Comparison of ENCODE assay signal across 13 cellular contexts in the genomic region with DNA sequence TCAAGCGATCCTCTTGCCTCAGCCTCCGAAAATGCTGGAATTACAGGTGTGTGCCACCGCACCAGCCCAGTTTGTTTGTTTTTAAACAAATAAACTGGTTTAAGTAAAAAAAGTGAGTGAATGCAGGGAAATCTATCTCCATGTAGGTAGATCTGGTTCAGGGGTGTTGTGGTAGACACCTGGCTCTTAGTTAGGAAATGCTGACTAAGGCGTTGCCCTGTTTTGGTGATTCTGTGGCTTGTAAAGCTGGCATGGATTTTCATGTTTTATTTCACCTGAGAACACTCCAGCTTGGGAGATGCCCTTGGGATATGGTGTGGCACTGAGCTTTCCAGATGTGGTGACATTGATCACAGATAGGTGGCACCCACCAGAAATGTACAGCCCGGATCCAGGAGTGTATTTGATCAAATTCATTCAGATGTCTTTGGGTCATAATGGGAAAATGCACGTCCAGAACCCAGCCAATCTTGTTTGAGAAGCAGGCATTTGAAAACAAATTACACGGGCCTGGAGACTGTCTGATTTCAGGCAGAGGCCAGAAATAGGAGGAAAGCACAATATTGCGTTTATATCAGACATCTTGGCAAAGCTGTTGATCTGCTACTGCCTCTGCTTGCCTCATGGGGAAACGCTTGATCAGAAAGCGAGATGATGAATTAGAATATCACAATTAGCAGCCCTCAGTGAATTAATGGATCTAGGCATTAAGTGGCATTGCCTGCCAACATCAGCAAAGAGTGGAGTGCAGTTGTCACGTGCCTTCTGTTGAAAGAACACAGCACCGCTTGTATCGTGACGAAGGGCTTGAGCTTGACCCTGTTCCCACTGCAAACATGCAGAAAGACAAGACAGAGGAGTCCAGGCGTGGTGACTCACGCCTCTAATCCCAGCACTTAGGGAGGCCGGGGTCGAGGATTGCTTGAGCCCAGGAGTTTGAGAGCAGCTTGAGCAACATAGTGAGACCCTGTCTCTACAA. TPM values are rescaled to one million over a fixed set of nuclear protein-coding genes. Genes with fewer than 3 reads are reported as not detected.
A peak's percentile ranks its signal among the peaks of the same experiment; 100 is the strongest.
DNase-seq lines count a peak whose midpoint lies in the region; TF ChIP-seq lines count a peak whose summit lies in the region.
"Had no signal": no experiment of that assay in that cellular context is flagged by ENCODE, and none has a peak within 500 bp of the region (broad histone marks: within the 10 kb centered on the region; RNA-seq: fewer than 3 reads in every experiment).

No MANE protein-coding gene starts in this region.

- intact Hi-C loops in CD4-positive, alpha-beta memory T cell (cut with micrococcal nuclease) = no loop called here

- no peak overlapping the region for H3K27ac Mint-ChIP-seq in CD4-positive, alpha-beta memory T cell
- H3K27ac Mint-ChIP-seq: activated CD4-positive, alpha-beta memory T cell treated with anti-CD3 and anti-CD28 coated beads for 36 hours; B cell; natural killer cell treated with Interleukin-12 subunit alpha and Interleukin-12 subunit beta and Interleukin-15 and Interleukin-18, amount 100 ng/mL, for 72 hours had no signal

- POLR2A ChIA-PET in CD4-positive, alpha-beta memory T cell (lab: Charles Lee; ENCODE audit: partially characterized antibody) = no interaction called here

- H3K36me3 ChIP-seq in SJCRH30 (no peaks in the 10 kb centered on the region), osteoblast (ENCODE audit: insufficient read depth, low read length) (no peaks in the 10 kb centered on the region)
- no peaks in the 10 kb centered on the region for H3K36me3 ChIP-seq in CD4-positive, alpha-beta memory T cell (ENCODE audit: insufficient read depth, low read length)
- H3K36me3 ChIP-seq: SJSA1 had no signal

- peak overlapping the region; percentile 37 for H2AFZ ChIP-seq in osteoblast (ENCODE audit: low read length)

- no peaks in the 10 kb centered on the region for H3K79me2 ChIP-seq in osteoblast (ENCODE audit: insufficient read depth, low read length)

- H3K9me3 Mint-ChIP-seq in CD4-positive, alpha-beta memory T cell = no peaks in the 10 kb centered on the region
- H3K9me3 Mint-ChIP-seq: activated CD4-positive, alpha-beta memory T cell treated with anti-CD3 and anti-CD28 coated beads for 36 hours; natural killer cell treated with Interleukin-12 subunit alpha and Interleukin-12 subunit beta and Interleukin-15 and Interleukin-18, amount 100 ng/mL, for 72 hours had no signal

- H3K9me3 ChIP-seq in SJCRH30 (replicated peaks) (no peaks in the 10 kb centered on the region), osteoblast (ENCODE audit: low read depth, low read length) (no peaks in the 10 kb centered on the region)
- H3K9me3 ChIP-seq in CD4-positive, alpha-beta memory T cell (ENCODE audit: control insufficient read depth in 1 of 2, low read length in 2 of 2) = no peaks in the 10 kb centered on the region
- H3K9me3 ChIP-seq: SJSA1 had no signal

- TF ChIP-seq CTCF in fibroblast of villous mesenchyme (IDR thresholded peaks at IDR 0.05; ENCODE audit: insufficient read depth, low read depth, low read length) = no peak
- peak; percentile 9 for TF ChIP-seq CTCF in osteoblast (IDR thresholded peaks at IDR 0.05; ENCODE audit: extremely low read depth, low read depth, low read length)

- no peaks in the 10 kb centered on the region for H3K4me1 Mint-ChIP-seq in CD4-positive, alpha-beta memory T cell
- H3K4me1 Mint-ChIP-seq: B cell had no signal

- H4K20me1 ChIP-seq in osteoblast (ENCODE audit: insufficient read depth, low read length) = no peaks in the 10 kb centered on the region

- no peak overlapping the region for H3K4me3 Mint-ChIP-seq in CD4-positive, alpha-beta memory T cell
- H3K4me3 Mint-ChIP-seq: activated CD4-positive, alpha-beta memory T cell treated with anti-CD3 and anti-CD28 coated beads for 36 hours; B cell; natural killer cell treated with Interleukin-12 subunit alpha and Interleukin-12 subunit beta and Interleukin-15 and Interleukin-18, amount 100 ng/mL, for 72 hours had no signal

- H3K27me3 ChIP-seq in SJCRH30 = no peaks in the 10 kb centered on the region
- H3K27me3 ChIP-seq in osteoblast (ENCODE audit: insufficient read depth, low read length) = no peaks in the 10 kb centered on the region
- no peaks in the 10 kb centered on the region for H3K27me3 ChIP-seq in CD4-positive, alpha-beta memory T cell (ENCODE audit: insufficient read depth, low read length)
- H3K27me3 ChIP-seq: SJSA1 had no signal

- H3K27me3 Mint-ChIP-seq in CD4-positive, alpha-beta memory T cell = peaks cover 4 to 12% of the 10 kb centered on the region in 2 donors

- no peaks in the 10 kb centered on the region for H3K36me3 Mint-ChIP-seq in CD4-positive, alpha-beta memory T cell
- H3K36me3 Mint-ChIP-seq: activated CD4-positive, alpha-beta memory T cell treated with anti-CD3 and anti-CD28 coated beads for 36 hours; natural killer cell treated with Interleukin-12 subunit alpha and Interleukin-12 subunit beta and Interleukin-15 and Interleukin-18, amount 100 ng/mL, for 72 hours had no signal

- H3K27ac ChIP-seq in SJCRH30 (no peak overlapping the region), osteoblast (ENCODE audit: low read depth, low read length) (peak overlapping the region; percentile 75)
- no peak overlapping the region for H3K27ac ChIP-seq in CD4-positive, alpha-beta memory T cell (ENCODE audit: low read depth, low read length)
- H3K27ac ChIP-seq: SJSA1 had no signal

- CTCF ChIA-PET in CD4-positive, alpha-beta memory T cell (lab: Charles Lee; ENCODE audit: partially characterized antibody) = interaction anchor here (1.1 kb wide), 1 partner anchor 14 kb away, joined by 3 read pairs; no protein-coding TSS in a partner anchor

- no peak overlapping the region for H3K4me3 ChIP-seq in SJCRH30
- no peak overlapping the region for H3K4me3 ChIP-seq in fibroblast of villous mesenchyme (ENCODE audit: low read depth, low read length)
- H3K4me3 ChIP-seq in osteoblast (ENCODE audit: insufficient read depth, low read length) = no peak overlapping the region
- H3K4me3 ChIP-seq in CD4-positive, alpha-beta memory T cell (ENCODE audit: low read length in 2 of 2) = no peak overlapping the region
- H3K4me3 ChIP-seq: SJSA1 had no signal

- DNase-seq in AG08395 (ENCODE audit: low spot score) = peak; percentile 51
- DNase-seq in SJCRH30 = peak; percentile 45 to 56
- DNase-seq in fibroblast of villous mesenchyme (ENCODE audit: low read depth) = peak; percentile 98
- DNase-seq in osteoblast (ENCODE audit: insufficient read length, low spot score, missing footprints) = peak; percentile 54
- no peak for DNase-seq in NK-92 treated with Interleukin-12 subunit alpha and Interleukin-12 subunit beta, amount 100 ng/mL, for 24 hours (lab: John Stamatoyannopoulos, UW)
- DNase-seq in NCI-H82 treated with DMSO at 0.1 percent for 48 hours (lab: John Stamatoyannopoulos, UW; ENCODE audit: unreplicated experiment) = no peak
- no peak for DNase-seq in activated CD8-positive, alpha-beta memory T cell treated with anti-CD3 and anti-CD28 coated beads for 24 hours
- DNase-seq in CD4-positive, alpha-beta memory T cell = no peak
- DNase-seq: activated CD4-positive, alpha-beta memory T cell treated with anti-CD3 and anti-CD28 coated beads for 36 hours; hippocampal formation had no signal

- peak overlapping the region; percentile 51 for H3K4me2 ChIP-seq in osteoblast (ENCODE audit: insufficient read depth, low read length)

- peaks cover 5% of the 10 kb centered on the region for H3K4me1 ChIP-seq in SJCRH30
- peaks cover 25% of the 10 kb centered on the region for H3K4me1 ChIP-seq in osteoblast (ENCODE audit: insufficient read depth, low read length)
- H3K4me1 ChIP-seq in CD4-positive, alpha-beta memory T cell (ENCODE audit: insufficient read depth, low read length) = no peaks in the 10 kb centered on the region

RNA-seq across cellular contexts. Expression of gene IL34, which starts 7.3 kb away (rescaled TPM):
- 0.61 and 0.75 TPM in 2 replicates for total RNA-seq in SJCRH30 (2014; rRNA removed; shearing (Covaris generic))
- total RNA-seq in fibroblast of villous mesenchyme (1.3 and 1.7 TPM in 2 replicates), osteoblast (5.6 and 9.4 TPM in 2 replicates)
- not detected for total RNA-seq in CD4-positive, alpha-beta memory T cell
- polyA plus RNA-seq in CD4-positive, alpha-beta memory T cell = not detected
- total RNA-seq: activated CD4-positive, alpha-beta memory T cell treated with anti-CD3 and anti-CD28 coated beads for 36 hours; B cell had no signal

RNA-seq across cellular contexts. Expression of gene MTSS2, which starts 46.8 kb away (rescaled TPM):
- 24.6 and 27.4 TPM in 2 replicates for total RNA-seq in SJCRH30 (2014; rRNA removed; shearing (Covaris generic))
- total RNA-seq in fibroblast of villous mesenchyme = 74.1 and 97.6 TPM in 2 replicates
- total RNA-seq in osteoblast = 54.2 and 56.5 TPM in 2 replicates
- 1 to 10 TPM; 1.8 to 1.9 TPM for total RNA-seq in CD4-positive, alpha-beta memory T cell
- not detected for polyA plus RNA-seq in CD4-positive, alpha-beta memory T cell

Comparison
In these comparisons a context has a peak if more than half of its experiments do, and no peak if none do; other contexts are left out.
1. DNase-seq: peak in AG08395 (single experiment), SJCRH30 (2 of 2), fibroblast of villous mesenchyme (single experiment) and osteoblast (single experiment); none in NK-92 treated with Interleukin-12 subunit alpha and Interleukin-12 subunit beta, amount 100 ng/mL, for 24 hours (single experiment), NCI-H82 treated with DMSO at 0.1 percent for 48 hours (single experiment), activated CD8-positive, alpha-beta memory T cell treated with anti-CD3 and anti-CD28 coated beads for 24 hours (single experiment) and CD4-positive, alpha-beta memory T cell (0 of 5).